19 cellular contexts compared by ENCODE assay signal in genomic region chr4:17489721-17490120, GRCh38. TPM values are rescaled to one million over a fixed set of nuclear protein-coding genes. Genes with fewer than 3 reads are reported as not detected.
"Had no signal": no experiment of that assay in that cellular context is flagged by ENCODE, and none has a peak within 500 bp of the region (broad histone marks: within the 10 kb centered on the region; RNA-seq: fewer than 3 reads in every experiment).

No MANE protein-coding gene starts in this region.

- H3K27ac Mint-ChIP-seq: activated CD4-positive, alpha-beta T cell treated with anti-CD3 and anti-CD28 coated beads, Interleukin-2, amount 10 ng/mL, durations not matched to agents 7 days and 5 days; activated naive CD8-positive, alpha-beta T cell treated with anti-CD3 and anti-CD28 coated beads, Interleukin-2, amount 10 ng/mL, durations not matched to agents 7 days and 5 days; effector memory CD8-positive, alpha-beta T cell had no signal

- H3K27me3 Mint-ChIP-seq: activated CD4-positive, alpha-beta T cell treated with anti-CD3 and anti-CD28 coated beads, Interleukin-2, amount 10 ng/mL, durations not matched to agents 7 days and 5 days; activated naive CD8-positive, alpha-beta T cell treated with anti-CD3 and anti-CD28 coated beads, Interleukin-2, amount 10 ng/mL, durations not matched to agents 7 days and 5 days; effector memory CD8-positive, alpha-beta T cell; naive thymus-derived CD4-positive, alpha-beta T cell had no signal

- ATAC-seq: effector memory CD8-positive, alpha-beta T cell; gastrocnemius medialis; heart left ventricle; left cardiac atrium; naive thymus-derived CD4-positive, alpha-beta T cell had no signal

- H3K4me1 ChIP-seq: suprapubic skin had no signal

- H3K9me3 Mint-ChIP-seq: activated CD4-positive, alpha-beta T cell treated with anti-CD3 and anti-CD28 coated beads, Interleukin-2, amount 10 ng/mL, durations not matched to agents 7 days and 5 days; activated naive CD8-positive, alpha-beta T cell treated with anti-CD3 and anti-CD28 coated beads, Interleukin-2, amount 10 ng/mL, durations not matched to agents 7 days and 5 days; effector memory CD8-positive, alpha-beta T cell had no signal

- H3K27ac ChIP-seq: brain microvascular endothelial cell, gastrocnemius medialis, heart left ventricle, neutrophil, suprapubic skin had no signal

- H3K9me3 ChIP-seq: gastrocnemius medialis, heart left ventricle, neutrophil, suprapubic skin, upper lobe of left lung had no signal

- H3K4me3 Mint-ChIP-seq: activated CD4-positive, alpha-beta T cell treated with anti-CD3 and anti-CD28 coated beads, Interleukin-2, amount 10 ng/mL, durations not matched to agents 7 days and 5 days; activated naive CD8-positive, alpha-beta T cell treated with anti-CD3 and anti-CD28 coated beads, Interleukin-2, amount 10 ng/mL, durations not matched to agents 7 days and 5 days; effector memory CD8-positive, alpha-beta T cell; naive thymus-derived CD4-positive, alpha-beta T cell had no signal

- H3K27me3 ChIP-seq: brain microvascular endothelial cell, gastrocnemius medialis, heart left ventricle, neutrophil, suprapubic skin, upper lobe of left lung had no signal

- DNase-seq: activated CD4-positive, alpha-beta T cell treated with anti-CD3 and anti-CD28 coated beads, Interleukin-2, amount 10 ng/mL, durations not matched to agents 7 days and 5 days; activated gamma-delta T cell treated with Interleukin-2 at 50 U/mL for 16 hours; activated naive CD8-positive, alpha-beta T cell treated with anti-CD3 and anti-CD28 coated beads, Interleukin-2, amount 10 ng/mL, durations not matched to agents 7 days and 5 days; anterior cingulate cortex; brain microvascular endothelial cell; effector memory CD8-positive, alpha-beta T cell; erythroblast; gastrocnemius medialis; heart left ventricle; left cardiac atrium; naive thymus-derived CD4-positive, alpha-beta T cell; retina; stimulated activated CD4-positive, alpha-beta T cell treated with anti-CD3 and anti-CD28 coated beads, Interleukin-4, amount 100 ng/mL, for 1 hour; stimulated activated naive CD4-positive, alpha-beta T cell treated with Interleukin-2 at 50 U/mL for 16 hours; upper lobe of left lung had no signal

- H3K4me3 ChIP-seq: gastrocnemius medialis, heart left ventricle, suprapubic skin, upper lobe of left lung had no signal

RNA-seq across cellular contexts. Expression of gene CLRN2, which starts 25.2 kb away (rescaled TPM):
- total RNA-seq: activated CD4-positive, alpha-beta T cell treated with anti-CD3 and anti-CD28 coated beads, Interleukin-2, amount 10 ng/mL, durations not matched to agents 7 days and 5 days; activated naive CD8-positive, alpha-beta T cell treated with anti-CD3 and anti-CD28 coated beads, Interleukin-2, amount 10 ng/mL, durations not matched to agents 7 days and 5 days; gastrocnemius medialis; heart left ventricle; left cardiac atrium; lung microvascular endothelial cell; mononuclear cell; naive thymus-derived CD4-positive, alpha-beta T cell; suprapubic skin; upper lobe of left lung had no signal
- polyA plus RNA-seq: heart left ventricle; naive thymus-derived CD4-positive, alpha-beta T cell had no signal
